Comparison of ENCODE assay signal across 8 cellular contexts in genomic region chr12:117155278-117156060, GRCh38. TPM values are rescaled to one million over a fixed set of nuclear protein-coding genes. Genes with fewer than 3 reads are reported as not detected.
DNase-seq lines count a peak whose midpoint lies in the region; ATAC-seq, FAIRE-seq and TF ChIP-seq lines count a peak whose summit lies in the region.

No MANE protein-coding gene starts in this region.

- CTCF ChIA-PET in RWPE1 (lab: Yijun Ruan, JAX) = interaction anchor here (0.6 to 0.7 kb wide), 2 partner anchors 16 to 217 kb away, joined by 3 read pairs; no protein-coding TSS in a partner anchor

- no peak overlapping the region for H3K4me3 ChIP-seq in BE2C (ENCODE audit: low read depth, low read length)
- no peak overlapping the region for H3K4me3 ChIP-seq in HUES64 (ENCODE audit: low read length)
- no peak overlapping the region for H3K4me3 ChIP-seq in small intestine (ENCODE audit: low read depth in 1 of 2, low read length in 2 of 2)

- POLR2A ChIA-PET in RWPE1 (lab: Yijun Ruan, JAX; ENCODE audit: low non-redundant PET) = no interaction called here

- FAIRE-seq in small intestine (lab: Jason Lieb, UNC) = no peak

- H3K4me1 ChIP-seq in BE2C (no peaks in the 10 kb centered on the region; the same call in 1 of the 2 replicates), HUES64 (ENCODE audit: insufficient read depth, low read length) (0 out of 2 replicates have a peak, but pooled peaks cover 6% of the 10 kb centered on the region), small intestine (ENCODE audit: control insufficient read depth in 2 of 2, insufficient read depth in 1 of 2, low read depth in 1 of 2, low read length in 1 of 2) (no peaks in the 10 kb centered on the region)

- intact Hi-C loops in left cardiac atrium (cut with DNase I) = no loop called here

- peak; percentile 52 for ATAC-seq in GM19372 (IDR thresholded peaks at IDR 0.05; ENCODE audit: low read depth, unreplicated experiment)
- ATAC-seq in left cardiac atrium = peak; percentile 40 to 69

- peak; percentile 75 for TF ChIP-seq CTCF in BE2C (IDR thresholded peaks at IDR 0.05; ENCODE audit: low read depth, low read length)
- peak; percentile 93 for TF ChIP-seq CTCF in RWPE1 (conservative IDR thresholded peaks at IDR 0.05; ENCODE audit: low read depth)

- peak; percentile 64 for DNase-seq in BE2C
- DNase-seq in RWPE1 (ENCODE audit: low spot score) = peak; percentile 94
- peak; percentile 51 for DNase-seq in activated gamma-delta T cell treated with Interleukin-2 at 50 U/mL for 16 hours
- DNase-seq in left cardiac atrium = peak; percentile 33
- peak; percentile 67 for DNase-seq in small intestine
- no peak for DNase-seq in NCI-H446 (lab: John Stamatoyannopoulos, UW)

- H3K9ac ChIP-seq in HUES64 (ENCODE audit: low read depth, low read length) = peak overlapping the region; percentile 10; the same call in 1 of the 2 replicates

- H3K36me3 ChIP-seq in BE2C (peaks cover 74% of the 10 kb centered on the region), HUES64 (ENCODE audit: insufficient read depth, low read length) (peaks cover 82% of the 10 kb centered on the region), small intestine (ENCODE audit: control insufficient read depth in 2 of 2, insufficient read depth in 2 of 2, low read length in 2 of 2) (peaks cover 14 to 17% of the 10 kb centered on the region in 2 donors)

- no peak overlapping the region for H3K27ac ChIP-seq in HUES64 (ENCODE audit: low read depth, low read length)
- no peak overlapping the region for H3K27ac ChIP-seq in RWPE1
- H3K27ac ChIP-seq in small intestine (ENCODE audit: low read depth in 1 of 2, low read length in 1 of 2) = no peak overlapping the region

- H3K27me3 ChIP-seq in BE2C = no peaks in the 10 kb centered on the region
- H3K27me3 ChIP-seq in HUES64 (ENCODE audit: insufficient read depth, low read length) = no peaks in the 10 kb centered on the region
- H3K27me3 ChIP-seq in small intestine (ENCODE audit: control insufficient read depth in 2 of 2, insufficient read depth in 2 of 2, low read length in 2 of 2) = no peaks in the 10 kb centered on the region

- 72% methylated on average over 47 of the region's 47 CpGs for WGBS in HUES64
- WGBS in small intestine, 3 donors = 75 to 88% (median 81%) methylated on average over 42 to 47 of the region's 47 CpGs

- H3K9me3 ChIP-seq in BE2C = no peaks in the 10 kb centered on the region
- H3K9me3 ChIP-seq in HUES64 (ENCODE audit: insufficient read depth, low read depth, low read length) = no peaks in the 10 kb centered on the region
- no peaks in the 10 kb centered on the region for H3K9me3 ChIP-seq in small intestine (ENCODE audit: control insufficient read depth, low read depth)

RNA-seq across cellular contexts. Expression of gene FBXO21, which starts 34.8 kb away (rescaled TPM):
- polyA plus RNA-seq in BE2C (2012; ENCODE audit: insufficient read depth, insufficient read length, low read depth) = 36.9 TPM
- polyA plus RNA-seq in HUES64 (2013, experiment 1 of 2) = 27.2 TPM
- 29.6 TPM for polyA plus RNA-seq in HUES64 (2013, experiment 2 of 2)
- total RNA-seq in left cardiac atrium = 10 to 100 TPM; 36.5 to 41.8 TPM
- 10 to 100 TPM in 1 of 3 donors, 1 to 10 TPM in 2; 6.8 to 16.8 (median 8.5) TPM for polyA plus RNA-seq in small intestine

RNA-seq across cellular contexts. Expression of gene TESC, which starts 56.3 kb away (rescaled TPM):
- polyA plus RNA-seq in BE2C (2012; ENCODE audit: insufficient read depth, insufficient read length, low read depth) = not detected
- 5.9 TPM for polyA plus RNA-seq in HUES64 (2013, experiment 1 of 2)
- polyA plus RNA-seq in HUES64 (2013, experiment 2 of 2) = 6.3 TPM
- total RNA-seq in left cardiac atrium = 10 to 100 TPM; 35.1 to 41.2 TPM
- 1 to 10 TPM in 2 of 3 donors, not detected in 1; 4.9 to 6.4 TPM for polyA plus RNA-seq in small intestine

Comparison
In these comparisons a context has a peak if more than half of its experiments do, and no peak if none do; other contexts are left out.
1. DNase-seq: peak in BE2C (single experiment), RWPE1 (single experiment), activated gamma-delta T cell treated with Interleukin-2 at 50 U/mL for 16 hours (single experiment), left cardiac atrium (single experiment) and small intestine (single experiment); none in NCI-H446 (0 of 2).